ENCODE assay signal across 13 cellular contexts in genomic region chr12:64522316-64522715, GRCh38.
DNase-seq lines count a peak whose midpoint lies in the region; ATAC-seq, FAIRE-seq and TF ChIP-seq lines count a peak whose summit lies in the region.
"Had no signal": no experiment of that assay in that cellular context is flagged by ENCODE, and none has a peak within 500 bp of the region (broad histone marks: within the 10 kb centered on the region; RNA-seq: fewer than 3 reads in every experiment).

No MANE protein-coding gene starts in this region.

- no peak overlapping the region for H3K4me3 ChIP-seq in HAP-1
- H3K4me3 ChIP-seq in astrocyte (ENCODE audit: insufficient read depth, low read depth, low read length), result no peak overlapping the region
- H3K4me3 ChIP-seq in BE2C (ENCODE audit: low read depth, low read length), result no peak overlapping the region
- H3K4me3 ChIP-seq in OCI-LY7 (ENCODE audit: low read depth, low read length, poor library complexity, severe bottlenecking), result no peak overlapping the region
- H3K4me3 ChIP-seq: left lung, PC-9 had no signal

- no peak overlapping the region for H3K9ac ChIP-seq in astrocyte (ENCODE audit: low read length)

- TF ChIP-seq CTCF in astrocyte (IDR thresholded peaks at IDR 0.05; ENCODE audit: insufficient read depth, low read depth, low read length), result no peak
- TF ChIP-seq CTCF in neural crest cell (conservative IDR thresholded peaks at IDR 0.05), result no peak
- no peak for TF ChIP-seq CTCF in BE2C (IDR thresholded peaks at IDR 0.05; ENCODE audit: low read depth, low read length)
- no peak for TF ChIP-seq CTCF in progenitor cell of endocrine pancreas (IDR thresholded peaks at IDR 0.05; ENCODE audit: unreplicated experiment)
- no peak for TF ChIP-seq CTCF in OCI-LY7 (conservative IDR thresholded peaks at IDR 0.05; ENCODE audit: low read length)

- H3K27me3 Mint-ChIP-seq in astrocyte (ENCODE audit: low read depth, unreplicated experiment) (no peaks in the 10 kb centered on the region), neural crest cell (ENCODE audit: low read depth) (no peaks in the 10 kb centered on the region), progenitor cell of endocrine pancreas (no peaks in the 10 kb centered on the region)
- H3K27me3 Mint-ChIP-seq: activated naive CD4-positive, alpha-beta T cell treated with anti-CD3 and anti-CD28 coated beads, Interleukin-2, amount 50 U/mL, for 24 hours had no signal

- no peaks in the 10 kb centered on the region for H3K9me3 ChIP-seq in HAP-1
- H3K9me3 ChIP-seq in astrocyte (ENCODE audit: insufficient read depth, low read depth, low read length), result no peaks in the 10 kb centered on the region
- H3K9me3 ChIP-seq in BE2C, result no peaks in the 10 kb centered on the region
- no peaks in the 10 kb centered on the region for H3K9me3 ChIP-seq in OCI-LY7 (ENCODE audit: low read length)
- H3K9me3 ChIP-seq: left lung had no signal

- no peak for FAIRE-seq in astrocyte (lab: Jason Lieb, UNC)
- FAIRE-seq: GM19239 had no signal

- H4K20me1 ChIP-seq in astrocyte (ENCODE audit: insufficient read depth, low read length) (no peaks in the 10 kb centered on the region), OCI-LY7 (ENCODE audit: insufficient read depth, low read length) (no peaks in the 10 kb centered on the region)

- H3K4me3 Mint-ChIP-seq in astrocyte (ENCODE audit: unreplicated experiment) (no peak overlapping the region), neural crest cell (no peak overlapping the region), progenitor cell of endocrine pancreas (ENCODE audit: low read depth) (no peak overlapping the region)
- H3K4me3 Mint-ChIP-seq: activated naive CD4-positive, alpha-beta T cell treated with anti-CD3 and anti-CD28 coated beads, Interleukin-2, amount 50 U/mL, for 24 hours had no signal

- H3K36me3 ChIP-seq in HAP-1 (replicated peaks) (no peaks in the 10 kb centered on the region), astrocyte (ENCODE audit: insufficient read depth, low read length) (no peaks in the 10 kb centered on the region), BE2C (no peaks in the 10 kb centered on the region), OCI-LY7 (ENCODE audit: insufficient read depth, low read length) (no peaks in the 10 kb centered on the region)
- H3K36me3 ChIP-seq: left lung had no signal

- DNase-seq in HAP-1 (ENCODE audit: low spot score in 2 of 2) (peak; percentile 31 to 47), NCI-H2107 treated with DMSO at 0.1 percent for 48 hours (lab: John Stamatoyannopoulos, UW; ENCODE audit: unreplicated experiment) (peak; percentile 62), astrocyte (ENCODE audit: low read depth) (peak; percentile 32), neural crest cell (ENCODE audit: low read depth, low spot score) (no peak), BE2C (no peak), progenitor cell of endocrine pancreas (ENCODE audit: low spot score, unreplicated experiment) (no peak), OCI-LY7 (ENCODE audit: low spot score) (no peak)
- DNase-seq: activated CD4-positive, CD25-positive, alpha-beta regulatory T cell; left lung; PC-9 had no signal

- intact Hi-C loops in OCI-LY7 (cut with micrococcal nuclease; ENCODE audit: unreplicated experiment), result no loop called here

- POLR2A ChIA-PET in OCI-LY7 (lab: Charles Lee), result interaction anchor here (0.6 to 1.4 kb wide), 2 partner anchors 11 to 23 kb away, joined by 4 to 8 read pairs; no protein-coding TSS in a partner anchor

- CTCF ChIA-PET in OCI-LY7 (lab: Charles Lee; ENCODE audit: unreplicated experiment), result no interaction called here

- in situ Hi-C loops in HAP-1 (cut with MboI; ENCODE audit: low sequenced_read_pairs), result no loop called here

- H3K4me1 ChIP-seq in HAP-1 (peaks cover 19% of the 10 kb centered on the region), astrocyte (ENCODE audit: insufficient read depth, low read length) (peaks cover 8% of the 10 kb centered on the region), BE2C (no peaks in the 10 kb centered on the region), OCI-LY7 (ENCODE audit: insufficient read depth, low read length, poor library complexity, severe bottlenecking) (no peaks in the 10 kb centered on the region)
- H3K4me1 ChIP-seq: left lung had no signal

- H3K27me3 ChIP-seq in HAP-1 (ENCODE audit: low read depth), result no peaks in the 10 kb centered on the region
- H3K27me3 ChIP-seq in astrocyte (ENCODE audit: insufficient read depth, low read length), result no peaks in the 10 kb centered on the region
- H3K27me3 ChIP-seq in BE2C, result no peaks in the 10 kb centered on the region
- H3K27me3 ChIP-seq: left lung had no signal

- BruUV-seq in OCI-LY7 (replicated peaks; lab: Mats Ljungman, UMichigan), result no TSS peak

- H3K36me3 Mint-ChIP-seq in astrocyte (ENCODE audit: low read depth, unreplicated experiment) (no peaks in the 10 kb centered on the region), neural crest cell (ENCODE audit: low read depth) (no peaks in the 10 kb centered on the region), progenitor cell of endocrine pancreas (ENCODE audit: insufficient read depth) (no peaks in the 10 kb centered on the region)
- H3K36me3 Mint-ChIP-seq: activated naive CD4-positive, alpha-beta T cell treated with anti-CD3 and anti-CD28 coated beads, Interleukin-2, amount 50 U/mL, for 24 hours had no signal

- H3K79me2 ChIP-seq in astrocyte (ENCODE audit: insufficient read depth, low read length) (no peaks in the 10 kb centered on the region), OCI-LY7 (ENCODE audit: insufficient read depth, low read depth, low read length) (no peaks in the 10 kb centered on the region)

- peak overlapping the region; percentile 59 for H2AFZ ChIP-seq in astrocyte (ENCODE audit: low read depth, low read length)
- no peak overlapping the region for H2AFZ ChIP-seq in OCI-LY7 (ENCODE audit: low read length)
- H2AFZ ChIP-seq: PC-9 had no signal

- H3K9me3 Mint-ChIP-seq in astrocyte (ENCODE audit: unreplicated experiment) (peaks cover 1% of the 10 kb centered on the region), neural crest cell (no peaks in the 10 kb centered on the region), progenitor cell of endocrine pancreas (ENCODE audit: low read depth) (no peaks in the 10 kb centered on the region)
- H3K9me3 Mint-ChIP-seq: activated naive CD4-positive, alpha-beta T cell treated with anti-CD3 and anti-CD28 coated beads, Interleukin-2, amount 50 U/mL, for 24 hours had no signal

- peaks cover 22% of the 10 kb centered on the region for H3K4me1 Mint-ChIP-seq in astrocyte (ENCODE audit: low read depth, unreplicated experiment)
- peaks cover 13% of the 10 kb centered on the region for H3K4me1 Mint-ChIP-seq in neural crest cell
- no peaks in the 10 kb centered on the region for H3K4me1 Mint-ChIP-seq in progenitor cell of endocrine pancreas (ENCODE audit: low read depth)
- H3K4me1 Mint-ChIP-seq: activated naive CD4-positive, alpha-beta T cell treated with anti-CD3 and anti-CD28 coated beads, Interleukin-2, amount 50 U/mL, for 24 hours had no signal

- no peak overlapping the region for H3K27ac ChIP-seq in astrocyte (ENCODE audit: low read depth, low read length)
- H3K27ac ChIP-seq in OCI-LY7 (ENCODE audit: low read depth, low read length, poor library complexity, severe bottlenecking), result no peak overlapping the region
- H3K27ac ChIP-seq: left lung, PC-9 had no signal

- no peak for ATAC-seq in activated CD4-positive, CD25-positive, alpha-beta regulatory T cell treated with anti-CD3 and anti-CD28 coated beads, Interleukin-2, amount 50 U/mL, for 24 hours
- ATAC-seq: left lung had no signal

- H3K27ac Mint-ChIP-seq in astrocyte (ENCODE audit: unreplicated experiment) (peak overlapping the region; percentile 96), neural crest cell (ENCODE audit: unreplicated experiment) (peak overlapping the region; percentile 64), progenitor cell of endocrine pancreas (no peak overlapping the region)
- H3K27ac Mint-ChIP-seq: activated naive CD4-positive, alpha-beta T cell treated with anti-CD3 and anti-CD28 coated beads, Interleukin-2, amount 50 U/mL, for 24 hours had no signal

- no peaks in the 10 kb centered on the region for H3K9me2 ChIP-seq in OCI-LY7 (ENCODE audit: insufficient read depth, low read length)

- peak overlapping the region; percentile 33 for H3K4me2 ChIP-seq in astrocyte (ENCODE audit: low read length)
- H3K4me2 ChIP-seq in OCI-LY7 (ENCODE audit: low read length), result no peak overlapping the region
- H3K4me2 ChIP-seq: PC-9 had no signal

Comparison
In these comparisons a context has a peak if more than half of its experiments do, and no peak if none do; other contexts are left out.
1. DNase-seq: peak in HAP-1 (2 of 2), NCI-H2107 treated with DMSO at 0.1 percent for 48 hours (single experiment) and astrocyte (single experiment); none in neural crest cell (single experiment), BE2C (single experiment), progenitor cell of endocrine pancreas (single experiment) and OCI-LY7 (single experiment).